Comparison of ENCODE assay signal across 10 cellular contexts in genomic region chr6:83551748-83552147, GRCh38. TPM values are rescaled to one million over a fixed set of nuclear protein-coding genes. Genes with fewer than 3 reads are reported as not detected.
"Had no signal": no experiment of that assay in that cellular context is flagged by ENCODE, and none has a peak within 500 bp of the region (broad histone marks: within the 10 kb centered on the region; RNA-seq: fewer than 3 reads in every experiment).

No MANE protein-coding gene starts in this region.

RNA-seq across cellular contexts. Expression of gene PRSS35, which starts 39.4 kb away (rescaled TPM):
- total RNA-seq: activated naive CD4-positive, alpha-beta T cell treated with anti-CD3 and anti-CD28 coated beads for 36 hours; activated naive CD4-positive, alpha-beta T cell treated with anti-CD3 and anti-CD28 coated beads, Interleukin-2, amount 50 U/mL, for 72 hours; activated naive CD8-positive, alpha-beta T cell treated with anti-CD3 and anti-CD28 coated beads for 36 hours; activated T-cell treated with anti-CD3 and anti-CD28 coated beads, Interleukin-2, amount 50 U/mL, for 4 hours; activated T-cell treated with anti-CD3 and anti-CD28 coated beads, Interleukin-2, amount 50 U/mL, for 72 hours; activated T-helper 1 cell treated with anti-CD3 and anti-CD28 coated beads, Interleukin-12 subunit alpha, Interleukin-12 subunit beta, Interleukin-2, Interleukin-4 antibody, amounts not matched to agents 30 ng/mL and 10 ng/mL and 1 ng/mL, durations not matched to agents 14 hours and 24 hours and 36 hours; activated T-helper 17 cell treated with anti-CD3 and anti-CD28 coated beads, Interleukin-2, amount 50 U/mL, for 72 hours; activated T-helper 2 cell treated with anti-CD3 and anti-CD28 coated beads, Interferon-gamma antibody, Interleukin-2, Interleukin-4, amounts not matched to agents 10 μg/mL and 5 μg/mL and 100 μg/mL, durations not matched to agents 14 hours and 24 hours and 36 hours; breast epithelium; bronchial epithelial cell had no signal
